In genomic region chr13:26529441-26529840, GRCh38 we compare ENCODE assay signal across 9 cellular contexts. TPM values are rescaled to one million over a fixed set of nuclear protein-coding genes. Genes with fewer than 3 reads are reported as not detected.
A peak's percentile ranks its signal among the peaks of the same experiment; 100 is the strongest.
DNase-seq lines count a peak whose midpoint lies in the region; ATAC-seq and FAIRE-seq lines count a peak whose summit lies in the region.
"Had no signal": no experiment of that assay in that cellular context is flagged by ENCODE, and none has a peak within 500 bp of the region (broad histone marks: within the 10 kb centered on the region; RNA-seq: fewer than 3 reads in every experiment).

No MANE protein-coding gene starts in this region.

- intact Hi-C loops in activated CD4-positive, alpha-beta memory T cell treated with anti-CD3 and anti-CD28 coated beads for 36 hours (cut with micrococcal nuclease) = no loop called here

- ATAC-seq in HG03442 (IDR thresholded peaks at IDR 0.05; ENCODE audit: unreplicated experiment) = no peak
- ATAC-seq: activated naive CD4-positive, alpha-beta T cell treated with anti-CD3 and anti-CD28 coated beads, Interleukin-2, amount 50 U/mL, for 72 hours had no signal

- CTCF ChIA-PET in activated CD4-positive, alpha-beta memory T cell treated with anti-CD3 and anti-CD28 coated beads for 36 hours (lab: Charles Lee) = interaction anchor here (1.5 kb wide), 1 partner anchor 169 kb away, joined by 4 read pairs; no protein-coding TSS in a partner anchor

- H3K27me3 Mint-ChIP-seq in activated CD4-positive, alpha-beta memory T cell treated with anti-CD3 and anti-CD28 coated beads for 36 hours = no peaks in the 10 kb centered on the region

- no peak overlapping the region for H3K27ac Mint-ChIP-seq in activated CD4-positive, alpha-beta memory T cell treated with anti-CD3 and anti-CD28 coated beads for 36 hours

- H3K4me1 Mint-ChIP-seq in activated CD4-positive, alpha-beta memory T cell treated with anti-CD3 and anti-CD28 coated beads for 36 hours (ENCODE audit: low read depth) = no peaks in the 10 kb centered on the region

- FAIRE-seq in RCC 7860 (lab: Jason Lieb, UNC) = no peak

- no peaks in the 10 kb centered on the region for H3K36me3 Mint-ChIP-seq in activated CD4-positive, alpha-beta memory T cell treated with anti-CD3 and anti-CD28 coated beads for 36 hours

- DNase-seq in AG20443 (ENCODE audit: low spot score) = peak; percentile 79
- peak; percentile 43 for DNase-seq in HT1080 (ENCODE audit: low read depth)
- DNase-seq in activated CD4-positive, alpha-beta memory T cell treated with anti-CD3 and anti-CD28 coated beads for 36 hours = peak; percentile 31
- peak; percentile 54 for DNase-seq in kidney glomerular epithelial cell (lab: John Stamatoyannopoulos, UW)
- DNase-seq in NCI-H2081 (lab: John Stamatoyannopoulos, UW) = no peak
- no peak for DNase-seq in RCC 7860 (ENCODE audit: low spot score)
- DNase-seq in SK-N-DZ (ENCODE audit: low spot score) = no peak

- POLR2A ChIA-PET in activated CD4-positive, alpha-beta memory T cell treated with anti-CD3 and anti-CD28 coated beads for 36 hours (lab: Charles Lee) = no interaction called here

- no peaks in the 10 kb centered on the region for H3K9me3 Mint-ChIP-seq in activated CD4-positive, alpha-beta memory T cell treated with anti-CD3 and anti-CD28 coated beads for 36 hours

- H3K4me3 Mint-ChIP-seq in activated CD4-positive, alpha-beta memory T cell treated with anti-CD3 and anti-CD28 coated beads for 36 hours = no peak overlapping the region

RNA-seq across cellular contexts. Expression of gene WASF3, which starts 28.0 kb away (rescaled TPM):
- 5.9 and 6.5 TPM in 2 replicates for total RNA-seq in HT1080 (2014; rRNA removed; shearing (Covaris generic))
- 10.9 and 15.7 TPM in 2 replicates for polyA plus RNA-seq in HT1080 (2015; cell fraction: cytosol; rRNA removed)
- 10.9 and 12.8 TPM in 2 replicates for polyA plus RNA-seq in HT1080 (2015; cell fraction: nucleus; rRNA removed)
- total RNA-seq in activated CD4-positive, alpha-beta memory T cell treated with anti-CD3 and anti-CD28 coated beads for 36 hours = under 1 TPM in 1 of 2 experiments, not detected in 1; 0.10 TPM
- 12.2 and 12.7 TPM in 2 replicates for polyA plus RNA-seq in SK-N-DZ (2014; cell fraction: cytosol; rRNA removed)
- 7.6 and 7.9 TPM in 2 replicates for polyA plus RNA-seq in SK-N-DZ (2014; cell fraction: nucleus; rRNA removed)

Comparison
In these comparisons a context has a peak if more than half of its experiments do, and no peak if none do; other contexts are left out.
1. DNase-seq: peak in AG20443 (single experiment), HT1080 (single experiment), activated CD4-positive, alpha-beta memory T cell treated with anti-CD3 and anti-CD28 coated beads for 36 hours (single experiment) and kidney glomerular epithelial cell (single experiment); none in NCI-H2081 (0 of 2), RCC 7860 (single experiment) and SK-N-DZ (single experiment).